In genomic region chr7:146115665-146116451, GRCh38 we compare ENCODE assay signal across 2 cellular contexts.
TF ChIP-seq lines count a peak whose summit lies in the region.

No MANE protein-coding gene starts in this region.

TF ChIP-seq in Ishikawa, 13 proteins besides CTCF, POLR2A, EP300 and RAD21 (continued from another document):
- TF ChIP-seq REST (IDR thresholded peaks at IDR 0.05; ENCODE audit: low read depth) (peak; percentile 98), ZBTB7A (IDR thresholded peaks at IDR 0.05; ENCODE audit: low read depth) (peak; percentile 67), TEAD4 (IDR thresholded peaks at IDR 0.05) (peak; percentile 39; the same call in 1 of the 2 replicates), CREB1 (IDR thresholded peaks at IDR 0.05; ENCODE audit: low read depth) (no peak), MAX (IDR thresholded peaks at IDR 0.05) (peak; percentile 62; the same call in 1 of the 2 replicates)

TF ChIP-seq in HepG2, 621 proteins besides CTCF, POLR2A, EP300 and RAD21 (continued from another document and continues in another):
- no peak for TF ChIP-seq RERE (CRISPR knock-in tag; IDR thresholded peaks at IDR 0.05; ENCODE audit: low read depth)
- TF ChIP-seq ZNF724P (CRISPR knock-in tag; IDR thresholded peaks at IDR 0.05; ENCODE audit: borderline replicate concordance), result no peak
- TF ChIP-seq ZMAT3 (CRISPR knock-in tag; conservative IDR thresholded peaks at IDR 0.05), result no peak
- TF ChIP-seq YEATS2 (CRISPR knock-in tag; IDR thresholded peaks at IDR 0.05; ENCODE audit: borderline replicate concordance), result no peak
- no peak for TF ChIP-seq ZNF205 (CRISPR knock-in tag; IDR thresholded peaks at IDR 0.05)
- TF ChIP-seq RFX5 (IDR thresholded peaks at IDR 0.05; ENCODE audit: low read depth, low read length), result no peak
- TF ChIP-seq NR2C2 (CRISPR knock-in tag; IDR thresholded peaks at IDR 0.05; ENCODE audit: borderline replicate concordance), result no peak
- no peak for TF ChIP-seq ZSCAN25 (CRISPR knock-in tag; IDR thresholded peaks at IDR 0.05)
- TF ChIP-seq NAIF1 (CRISPR knock-in tag; IDR thresholded peaks at IDR 0.05; ENCODE audit: borderline replicate concordance), result no peak
- TF ChIP-seq ZNF232 (CRISPR knock-in tag; IDR thresholded peaks at IDR 0.05; ENCODE audit: borderline replicate concordance), result peak; percentile 36; the same call in 1 of the 2 replicates
- no peak for TF ChIP-seq TARDBP (CRISPR knock-in tag; IDR thresholded peaks at IDR 0.05)
- no peak for TF ChIP-seq ZNF549 (CRISPR knock-in tag; IDR thresholded peaks at IDR 0.05)
- peak; percentile 79 to 94 for TF ChIP-seq REST (IDR thresholded peaks at IDR 0.05; ENCODE audit: borderline replicate concordance in 1 of 2, low read depth in 1 of 2, low read length in 2 of 2)
- TF ChIP-seq PCBP1 (IDR thresholded peaks at IDR 0.05; ENCODE audit: borderline replicate concordance, low read depth, low read length), result no peak
- no peak for TF ChIP-seq GPN1 (CRISPR knock-in tag; IDR thresholded peaks at IDR 0.05; ENCODE audit: borderline replicate concordance)
- TF ChIP-seq AGO2 (optimal IDR thresholded peaks at IDR 0.05; ENCODE audit: low read depth, low read length), result no peak
- peak; percentile 13; the same call in 1 of the 2 replicates for TF ChIP-seq TFAP4 (IDR thresholded peaks at IDR 0.05; ENCODE audit: borderline replicate concordance, low read depth)
- no peak for TF ChIP-seq ZNF839 (CRISPR knock-in tag; IDR thresholded peaks at IDR 0.05; ENCODE audit: borderline replicate concordance)
- TF ChIP-seq ZNF20 (CRISPR knock-in tag; IDR thresholded peaks at IDR 0.05), result no peak
- no peak for TF ChIP-seq ZNF331 (CRISPR knock-in tag; IDR thresholded peaks at IDR 0.05)
- no peak for TF ChIP-seq ZNF83 (CRISPR knock-in tag; IDR thresholded peaks at IDR 0.05; ENCODE audit: borderline replicate concordance)
- TF ChIP-seq ZNF747 (CRISPR knock-in tag; IDR thresholded peaks at IDR 0.05; ENCODE audit: borderline replicate concordance), result no peak
- no peak for TF ChIP-seq BORCS8-MEF2B (CRISPR knock-in tag; IDR thresholded peaks at IDR 0.05)
- no peak for TF ChIP-seq NR2F1 (CRISPR knock-in tag; IDR thresholded peaks at IDR 0.05)
- TF ChIP-seq PLSCR1 (CRISPR knock-in tag; IDR thresholded peaks at IDR 0.05; ENCODE audit: borderline replicate concordance), result no peak
- TF ChIP-seq AFF4 (CRISPR knock-in tag; IDR thresholded peaks at IDR 0.05), result no peak
- no peak for TF ChIP-seq GFI1 (CRISPR knock-in tag; IDR thresholded peaks at IDR 0.05; ENCODE audit: borderline replicate concordance)
- no peak for TF ChIP-seq ZNF451 (CRISPR knock-in tag; IDR thresholded peaks at IDR 0.05)
- no peak for TF ChIP-seq JDP2 (CRISPR knock-in tag; IDR thresholded peaks at IDR 0.05; ENCODE audit: borderline replicate concordance)
- no peak for TF ChIP-seq KLF16 (CRISPR knock-in tag; IDR thresholded peaks at IDR 0.05)
- TF ChIP-seq HMG20A (CRISPR knock-in tag; IDR thresholded peaks at IDR 0.05; ENCODE audit: borderline replicate concordance), result no peak
- no peak for TF ChIP-seq ZNF703 (CRISPR knock-in tag; IDR thresholded peaks at IDR 0.05; ENCODE audit: borderline replicate concordance)
- TF ChIP-seq MIER2 (CRISPR knock-in tag; IDR thresholded peaks at IDR 0.05), result peak; percentile 91
- TF ChIP-seq AKNA (CRISPR knock-in tag; IDR thresholded peaks at IDR 0.05; ENCODE audit: borderline replicate concordance), result no peak
- TF ChIP-seq SALL1 (CRISPR knock-in tag; IDR thresholded peaks at IDR 0.05), result peak; percentile 24; the same call in 1 of the 2 replicates
- TF ChIP-seq CBX2 (IDR thresholded peaks at IDR 0.05; ENCODE audit: low read depth, low read length), result no peak
- TF ChIP-seq CBX2 (CRISPR knock-in tag; IDR thresholded peaks at IDR 0.05; ENCODE audit: low read depth), result no peak
- TF ChIP-seq ZNF776 (CRISPR knock-in tag; IDR thresholded peaks at IDR 0.05), result no peak
- TF ChIP-seq ELK4 (CRISPR knock-in tag; IDR thresholded peaks at IDR 0.05; ENCODE audit: borderline replicate concordance), result no peak
- no peak for TF ChIP-seq RAD51 (IDR thresholded peaks at IDR 0.05; ENCODE audit: borderline replicate concordance)
- peak; percentile 37; the same call in 1 of the 2 replicates for TF ChIP-seq EHMT2 (IDR thresholded peaks at IDR 0.05; ENCODE audit: borderline replicate concordance, low read depth, low read length)
- no peak for TF ChIP-seq ZNF775 (CRISPR knock-in tag; IDR thresholded peaks at IDR 0.05; ENCODE audit: borderline replicate concordance)
